Comparison of ENCODE assay signal across 35 cellular contexts in the genomic region with DNA sequence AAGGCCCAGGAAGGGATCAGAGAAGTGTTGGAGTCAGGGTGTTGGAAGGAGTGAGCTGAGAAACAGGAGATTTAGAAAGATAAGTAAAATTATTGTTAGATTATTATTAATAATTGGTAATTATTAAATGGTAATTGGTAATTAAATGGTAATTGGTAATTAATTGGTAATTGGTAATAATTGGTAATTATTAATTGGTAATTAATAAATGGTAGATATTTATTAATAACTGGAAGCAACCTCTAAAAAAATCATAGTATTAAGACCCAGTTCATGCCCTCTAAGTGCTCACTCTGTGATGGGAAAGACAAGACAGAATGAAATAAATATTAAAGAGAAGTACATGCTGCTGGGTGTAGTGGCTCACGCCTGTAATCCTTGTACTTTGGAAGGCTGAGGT.
"Had no signal": no experiment of that assay in that cellular context is flagged by ENCODE, and none has a peak within 500 bp of the region (broad histone marks: within the 10 kb centered on the region; RNA-seq: fewer than 3 reads in every experiment).

No MANE protein-coding gene starts in this region.

- ATAC-seq: activated CD4-positive, CD25-positive, alpha-beta regulatory T cell treated with anti-CD3 and anti-CD28 coated beads, Interleukin-2, amount 50 U/mL, for 24 hours; activated CD8-positive, alpha-beta T cell treated with anti-CD3 and anti-CD28 coated beads for 36 hours; activated naive CD4-positive, alpha-beta T cell treated with anti-CD3 and anti-CD28 coated beads, Interleukin-2, amount 50 U/mL, for 72 hours; activated T-cell treated with anti-CD3 and anti-CD28 coated beads, Interleukin-2, amount 50 U/mL, for 4 hours; activated T-cell treated with anti-CD3 and anti-CD28 coated beads, Interleukin-2, amount 50 U/mL, for 72 hours; activated T-helper 17 cell treated with anti-CD3 and anti-CD28 coated beads, Interleukin-2, amount 50 U/mL, for 72 hours; body of pancreas had no signal

- H3K9me3 ChIP-seq: adrenal gland, body of pancreas, breast epithelium had no signal

- H3K4me3 Mint-ChIP-seq: activated CD4-positive, alpha-beta memory T cell treated with anti-CD3 and anti-CD28 coated beads for 36 hours; activated CD4-positive, alpha-beta T cell treated with anti-CD3 and anti-CD28 coated beads, Interleukin-2, amount 10 ng/mL, durations not matched to agents 24 days and 14 days; activated CD8-positive, alpha-beta T cell treated with anti-CD3 and anti-CD28 coated beads for 36 hours; activated naive CD4-positive, alpha-beta T cell treated with anti-CD3 and anti-CD28 coated beads for 36 hours; activated naive CD8-positive, alpha-beta T cell treated with anti-CD3 and anti-CD28 coated beads for 36 hours; activated T-cell treated with anti-CD3 and anti-CD28 coated beads, Interleukin-2, amount 50 U/mL, for 4 hours; activated T-cell treated with anti-CD3 and anti-CD28 coated beads, Interleukin-2, amount 50 U/mL, for 72 hours; activated T-helper 1 cell treated with anti-CD3 and anti-CD28 coated beads, Interleukin-12 subunit alpha, Interleukin-12 subunit beta, Interleukin-2, Interleukin-4 antibody, amounts not matched to agents 30 ng/mL and 10 ng/mL and 1 ng/mL, durations not matched to agents 14 hours and 24 hours and 36 hours; activated T-helper 17 cell treated with anti-CD3 and anti-CD28 coated beads, Interleukin-2, amount 50 U/mL, for 72 hours; T-helper 1 cell treated with Interleukin-12 subunit alpha and Interleukin-12 subunit beta and Interleukin-4 antibody, amounts not matched to agents 30 μg/mL and 1 μg/mL, for 36 hours; T-helper 2 cell treated with Interferon-gamma antibody and Interleukin-4, amounts not matched to agents 5 μg/mL and 100 μg/mL, for 36 hours had no signal

- H3K4me1 ChIP-seq: body of pancreas, breast epithelium had no signal

- H3K27ac Mint-ChIP-seq: activated CD4-positive, alpha-beta memory T cell treated with anti-CD3 and anti-CD28 coated beads for 36 hours; activated CD4-positive, alpha-beta T cell treated with anti-CD3 and anti-CD28 coated beads, Interleukin-2, amount 10 ng/mL, durations not matched to agents 24 days and 14 days; activated CD8-positive, alpha-beta T cell treated with anti-CD3 and anti-CD28 coated beads for 36 hours; activated naive CD4-positive, alpha-beta T cell treated with anti-CD3 and anti-CD28 coated beads for 36 hours; activated naive CD4-positive, alpha-beta T cell treated with anti-CD3 and anti-CD28 coated beads, Interleukin-2, amount 50 U/mL, for 72 hours; activated naive CD8-positive, alpha-beta T cell treated with anti-CD3 and anti-CD28 coated beads for 36 hours; activated T-cell treated with anti-CD3 and anti-CD28 coated beads, Interleukin-2, amount 50 U/mL, for 72 hours; activated T-helper 1 cell treated with anti-CD3 and anti-CD28 coated beads, Interleukin-12 subunit alpha, Interleukin-12 subunit beta, Interleukin-2, Interleukin-4 antibody, amounts not matched to agents 30 ng/mL and 10 ng/mL and 1 ng/mL, durations not matched to agents 14 hours and 24 hours and 36 hours; activated T-helper 17 cell treated with anti-CD3 and anti-CD28 coated beads, Interleukin-2, amount 50 U/mL, for 72 hours; T-helper 1 cell treated with Interleukin-12 subunit alpha and Interleukin-12 subunit beta and Interleukin-4 antibody, amounts not matched to agents 30 μg/mL and 1 μg/mL, for 36 hours; T-helper 2 cell treated with Interferon-gamma antibody and Interleukin-4, amounts not matched to agents 5 μg/mL and 100 μg/mL, for 36 hours had no signal

- H3K27ac ChIP-seq: adrenal gland, body of pancreas, brain microvascular endothelial cell, breast epithelium, VCaP had no signal

- H3K27me3 Mint-ChIP-seq: activated CD4-positive, alpha-beta memory T cell treated with anti-CD3 and anti-CD28 coated beads for 36 hours; activated CD4-positive, alpha-beta T cell treated with anti-CD3 and anti-CD28 coated beads, Interleukin-2, amount 10 ng/mL, durations not matched to agents 24 days and 14 days; activated CD8-positive, alpha-beta T cell treated with anti-CD3 and anti-CD28 coated beads for 36 hours; activated naive CD8-positive, alpha-beta T cell treated with anti-CD3 and anti-CD28 coated beads for 36 hours; activated T-helper 17 cell treated with anti-CD3 and anti-CD28 coated beads, Interleukin-2, amount 50 U/mL, for 72 hours had no signal

- DNase-seq: activated CD4-positive, alpha-beta memory T cell treated with anti-CD3 and anti-CD28 coated beads for 36 hours; activated CD4-positive, alpha-beta T cell treated with anti-CD3 and anti-CD28 coated beads for 1 hour; activated CD4-positive, alpha-beta T cell treated with anti-CD3 and anti-CD28 coated beads for 4 hours; activated CD4-positive, alpha-beta T cell treated with anti-CD3 and anti-CD28 coated beads, Interleukin-2, amount 10 ng/mL, durations not matched to agents 24 days and 14 days; activated CD4-positive, alpha-beta T cell treated with anti-CD3 and anti-CD28 coated beads, Interleukin-2, amount 50 U/mL, for 1 hour; activated CD4-positive, alpha-beta T cell treated with anti-CD3 and anti-CD28 coated beads, Interleukin-2, amount 50 U/mL, for 4 hours; activated CD4-positive, CD25-positive, alpha-beta regulatory T cell; activated CD8-positive, alpha-beta memory T cell treated with anti-CD3 and anti-CD28 coated beads, Interleukin-2, amount 50 U/mL, for 4 hours; activated CD8-positive, alpha-beta T cell treated with anti-CD3 and anti-CD28 coated beads for 36 hours; activated effector memory CD4-positive, alpha-beta T cell treated with anti-CD3 and anti-CD28 coated beads, Interleukin-2, amount 50 U/mL, for 16 hours; activated gamma-delta T cell treated with Interleukin-2 at 50 U/mL for 16 hours; activated naive CD4-positive, alpha-beta T cell; activated naive CD4-positive, alpha-beta T cell treated with anti-CD3 and anti-CD28 coated beads for 36 hours; activated naive CD4-positive, alpha-beta T cell treated with anti-CD3 and anti-CD28 coated beads, Interleukin-2, amount 50 U/mL, for 16 hours; activated naive CD8-positive, alpha-beta T cell treated with anti-CD3 and anti-CD28 coated beads for 36 hours; activated T-cell treated with anti-CD3 and anti-CD28 coated beads for 4 hours; activated T-cell treated with anti-CD3 and anti-CD28 coated beads, Interleukin-2, amount 50 U/mL, for 1 hour; activated T-cell treated with anti-CD3 and anti-CD28 coated beads, Interleukin-2, amount 50 U/mL, for 4 hours; activated T-cell treated with anti-CD3 and anti-CD28 coated beads, Interleukin-2, amount 50 U/mL, for 72 hours; adrenal gland; amniotic stem cell; aorta; body of pancreas; brain microvascular endothelial cell; central memory CD4-positive, alpha-beta T cell; T-helper 2 cell; T-helper 9 cell had no signal

- H3K9me3 Mint-ChIP-seq: activated CD4-positive, alpha-beta memory T cell treated with anti-CD3 and anti-CD28 coated beads for 36 hours; activated CD4-positive, alpha-beta T cell treated with anti-CD3 and anti-CD28 coated beads, Interleukin-2, amount 10 ng/mL, durations not matched to agents 24 days and 14 days; activated CD8-positive, alpha-beta T cell treated with anti-CD3 and anti-CD28 coated beads for 36 hours; activated naive CD4-positive, alpha-beta T cell treated with anti-CD3 and anti-CD28 coated beads for 36 hours; activated naive CD4-positive, alpha-beta T cell treated with anti-CD3 and anti-CD28 coated beads, Interleukin-2, amount 50 U/mL, for 72 hours; activated naive CD8-positive, alpha-beta T cell treated with anti-CD3 and anti-CD28 coated beads for 36 hours; activated T-cell treated with anti-CD3 and anti-CD28 coated beads, Interleukin-2, amount 50 U/mL, for 4 hours; activated T-cell treated with anti-CD3 and anti-CD28 coated beads, Interleukin-2, amount 50 U/mL, for 72 hours; activated T-helper 1 cell treated with anti-CD3 and anti-CD28 coated beads, Interleukin-12 subunit alpha, Interleukin-12 subunit beta, Interleukin-2, Interleukin-4 antibody, amounts not matched to agents 30 ng/mL and 10 ng/mL and 1 ng/mL, durations not matched to agents 14 hours and 24 hours and 36 hours; activated T-helper 17 cell treated with anti-CD3 and anti-CD28 coated beads, Interleukin-2, amount 50 U/mL, for 72 hours; T-helper 1 cell treated with Interleukin-12 subunit alpha and Interleukin-12 subunit beta and Interleukin-4 antibody, amounts not matched to agents 30 μg/mL and 1 μg/mL, for 36 hours; T-helper 2 cell treated with Interferon-gamma antibody and Interleukin-4, amounts not matched to agents 5 μg/mL and 100 μg/mL, for 36 hours had no signal

- H3K27me3 ChIP-seq: adrenal gland, brain microvascular endothelial cell, breast epithelium had no signal

- H3K36me3 Mint-ChIP-seq: activated CD4-positive, alpha-beta memory T cell treated with anti-CD3 and anti-CD28 coated beads for 36 hours; activated naive CD4-positive, alpha-beta T cell treated with anti-CD3 and anti-CD28 coated beads, Interleukin-2, amount 50 U/mL, for 72 hours; activated naive CD8-positive, alpha-beta T cell treated with anti-CD3 and anti-CD28 coated beads for 36 hours had no signal
